ENCODE assay signal across 28 cellular contexts in genomic region chr4:83725076-83726074, GRCh38.
"Had no signal": no experiment of that assay in that cellular context is flagged by ENCODE, and none has a peak within 500 bp of the region (broad histone marks: within the 10 kb centered on the region; RNA-seq: fewer than 3 reads in every experiment).

No MANE protein-coding gene starts in this region.

- DNase-seq: cerebellar nuclear complex; effector CD8-positive, alpha-beta T cell; endodermal cell; foreskin fibroblast; glutamatergic neuron; heart right ventricle; hippocampal formation; left cardiac atrium; left lung; mesendoderm; midbrain; naive thymus-derived CD4-positive, alpha-beta T cell; stimulated activated CD4-positive, alpha-beta T cell treated with anti-CD3 and anti-CD28 coated beads, Interleukin-15, amount 100 ng/mL, for 24 hours; stimulated activated CD4-positive, alpha-beta T cell treated with anti-CD3 and anti-CD28 coated beads, Interleukin-2, amount 100 ng/mL, for 48 hours; stimulated activated naive B cell treated with anti-CD40 and anti-IgM and Interleukin-4, amounts not matched to agents 10 μg/mL and 1 μg/mL and 100 μg/mL, for 72 hours; upper lobe of left lung had no signal

- H3K27ac ChIP-seq: epithelial cell of prostate, gastroesophageal sphincter, heart right ventricle, left lung, parathyroid adenoma, prostate gland, right atrium auricular region, skin epidermis, thoracic aorta, tibial nerve, upper lobe of left lung had no signal

- H3K9ac ChIP-seq: parathyroid adenoma had no signal

- FAIRE-seq: colon, islet of Langerhans, urothelium cell line had no signal

- H3K36me3 ChIP-seq: gastroesophageal sphincter, heart right ventricle, left lung, prostate gland, right atrium auricular region, thoracic aorta, tibial nerve, upper lobe of left lung had no signal

- H3K9me3 ChIP-seq: prostate gland, right atrium auricular region, thoracic aorta, upper lobe of left lung had no signal

- H3K4me1 ChIP-seq: gastroesophageal sphincter, left lung, parathyroid adenoma, prostate gland, right atrium auricular region, tibial nerve, upper lobe of left lung had no signal

- H2AFZ ChIP-seq: parathyroid adenoma had no signal

- H3K79me2 ChIP-seq: parathyroid adenoma had no signal

- ATAC-seq: esophagus mucosa; gastroesophageal sphincter; heart right ventricle; left cardiac atrium; left lung; naive thymus-derived CD4-positive, alpha-beta T cell; stimulated activated naive B cell treated with anti-CD40 and anti-IgM and Interleukin-4, amounts not matched to agents 10 μg/mL and 1 μg/mL and 100 μg/mL, for 72 hours had no signal

- H3K27me3 ChIP-seq: gastroesophageal sphincter, left lung, right atrium auricular region, tibial nerve, upper lobe of left lung had no signal

- H3K4me3 ChIP-seq: gastroesophageal sphincter, heart right ventricle, left lung, prostate gland, right atrium auricular region, skin epidermis, thoracic aorta, tibial nerve, upper lobe of left lung had no signal
